8 cellular contexts compared by ENCODE assay signal in genomic region chr6:7147051-7147671, GRCh38. TPM values are rescaled to one million over a fixed set of nuclear protein-coding genes. Genes with fewer than 3 reads are reported as not detected.
DNase-seq lines count a peak whose midpoint lies in the region; ATAC-seq and TF ChIP-seq lines count a peak whose summit lies in the region.

No MANE protein-coding gene starts in this region.

- intact Hi-C loops in CD4-positive, alpha-beta T cell (cut with DNase I, micrococcal nuclease): no loop called here
- intact Hi-C loops in breast epithelium (cut with DNase I; ENCODE audit: low total_unique reads): no loop called here

- H3K4me3 ChIP-seq in Jurkat, Clone E6-1 (ENCODE audit: low read length): peak overlapping the region; percentile 38
- H3K4me3 ChIP-seq in breast epithelium (no peak overlapping the region), MG63 (no peak overlapping the region)

- POLR2A ChIA-PET in CD4-positive, alpha-beta T cell (lab: Charles Lee): interaction anchor here (0.8 to 1.4 kb wide), 8 partner anchors 9 to 61 kb away, joined by 3 to 7 read pairs (median 4); no protein-coding TSS in a partner anchor

- no peaks in the 10 kb centered on the region for H3K9me3 Mint-ChIP-seq in CD4-positive, alpha-beta T cell
- no peaks in the 10 kb centered on the region for H3K9me3 Mint-ChIP-seq in nephron

- no peak for TF ChIP-seq POLR2A in breast epithelium (IDR thresholded peaks at IDR 0.05)

- H3K4me1 ChIP-seq in breast epithelium: peaks cover 3 to 17% of the 10 kb centered on the region in 2 donors

- H3K36me3 ChIP-seq in breast epithelium (no peaks in the 10 kb centered on the region), MG63 (0 out of 2 replicates have a peak, but pooled peaks cover 5% of the 10 kb centered on the region)

- peak overlapping the region; percentile 78 for H3K27ac Mint-ChIP-seq in CD4-positive, alpha-beta T cell
- H3K27ac Mint-ChIP-seq in nephron: peak overlapping the region; percentile 84 to 93 (median 90)

- H3K36me3 Mint-ChIP-seq in CD4-positive, alpha-beta T cell (ENCODE audit: low read depth): no peaks in the 10 kb centered on the region
- H3K36me3 Mint-ChIP-seq in nephron (ENCODE audit: low read depth): no peaks in the 10 kb centered on the region

- CTCF ChIA-PET in CD4-positive, alpha-beta T cell (lab: Charles Lee): interaction anchor here (1.0 to 1.2 kb wide), 5 partner anchors 9 to 38 kb away, joined by 3 to 6 read pairs (median 3); no protein-coding TSS in a partner anchor

- H3K9me3 ChIP-seq in CD4-positive, alpha-beta T cell (ENCODE audit: control insufficient read depth, low read length): no peaks in the 10 kb centered on the region
- H3K9me3 ChIP-seq in breast epithelium (no peaks in the 10 kb centered on the region), MG63 (no peaks in the 10 kb centered on the region)

- TF ChIP-seq CTCF in CD4-positive, alpha-beta T cell (IDR thresholded peaks at IDR 0.05): no peak
- TF ChIP-seq CTCF in breast epithelium (IDR thresholded peaks at IDR 0.05): no peak
- no peak for TF ChIP-seq CTCF in nephron (IDR thresholded peaks at IDR 0.05; ENCODE audit: unreplicated experiment in 3 of 3)

- H3K27me3 Mint-ChIP-seq in CD4-positive, alpha-beta T cell: no peaks in the 10 kb centered on the region
- H3K27me3 Mint-ChIP-seq in nephron (ENCODE audit: low read depth): no peaks in the 10 kb centered on the region

- in situ Hi-C loops in KBM-7 (cut with MboI; ENCODE audit: low pct_unique_long_range_greater_than_20kb, low sequenced_read_pairs): no loop called here

- DNase-seq in CD4-positive, alpha-beta T cell: no peak
- no peak for DNase-seq in Jurkat, Clone E6-1 (ENCODE audit: low read depth, low spot score)
- DNase-seq in breast epithelium (ENCODE audit: low spot score in 2 of 2) (no peak), KBM-7 (no peak), UCSD-AML1 (lab: John Stamatoyannopoulos, UW; ENCODE audit: unreplicated experiment) (no peak), MG63 (no peak)

- peaks cover 77% of the 10 kb centered on the region for H3K4me1 Mint-ChIP-seq in CD4-positive, alpha-beta T cell (ENCODE audit: low read depth)
- H3K4me1 Mint-ChIP-seq in nephron: peaks cover 75% of the 10 kb centered on the region

- peak overlapping the region; percentile 72 for H3K4me3 Mint-ChIP-seq in CD4-positive, alpha-beta T cell
- peak overlapping the region in 2 of 3 experiments; percentile 5 to 44 for H3K4me3 Mint-ChIP-seq in nephron

- ATAC-seq in CD4-positive, alpha-beta T cell (ENCODE audit: poor library complexity): no peak
- ATAC-seq in HG03175 (IDR thresholded peaks at IDR 0.05; ENCODE audit: unreplicated experiment): no peak

- no peak overlapping the region for H3K27ac ChIP-seq in CD4-positive, alpha-beta T cell (ENCODE audit: low read depth, low read length)
- peak overlapping the region; percentile 88 to 91 for H3K27ac ChIP-seq in breast epithelium

- H3K27me3 ChIP-seq in CD4-positive, alpha-beta T cell (ENCODE audit: control insufficient read depth, insufficient read depth, low read length): no peaks in the 10 kb centered on the region
- H3K27me3 ChIP-seq in breast epithelium: no peaks in the 10 kb centered on the region
- no peaks in the 10 kb centered on the region for H3K27me3 ChIP-seq in MG63

RNA-seq across cellular contexts. Expression of gene RREB1, which starts 39.4 kb away (rescaled TPM):
- total RNA-seq in CD4-positive, alpha-beta T cell: 10 to 100 TPM; 56.5 to 60.0 TPM
- polyA plus RNA-seq in Jurkat, Clone E6-1 (2012; ENCODE audit: insufficient read depth, insufficient read length): 10.5 TPM
- 10 to 100 TPM; 36.0 to 39.8 (median 39.7) TPM for total RNA-seq in breast epithelium
- 16.5 and 17.2 TPM in 2 replicates for total RNA-seq in MG63 (2014; rRNA removed; shearing (Covaris generic); ENCODE audit: low replicate concordance)
